15 cellular contexts compared by ENCODE assay signal in the genomic region with DNA sequence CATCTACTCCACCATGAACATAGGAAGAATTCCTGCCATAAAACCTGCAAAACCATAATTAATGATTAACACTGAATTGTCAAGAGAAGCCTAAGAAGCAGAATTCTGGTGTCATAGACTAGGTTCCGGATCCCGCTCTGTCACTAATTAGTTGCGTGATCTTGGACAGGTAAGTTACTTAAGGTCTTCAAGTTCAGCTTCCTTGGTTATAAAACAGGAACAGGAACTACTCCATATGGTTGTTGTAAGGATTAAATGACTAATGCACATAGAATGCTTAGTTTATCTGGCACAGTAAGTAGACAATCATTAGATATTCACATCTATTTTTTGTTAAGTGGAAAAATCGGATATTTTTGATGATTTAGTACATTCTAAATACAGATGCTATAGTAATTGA. TPM values are rescaled to one million over a fixed set of nuclear protein-coding genes. Genes with fewer than 3 reads are reported as not detected.
DNase-seq lines count a peak whose midpoint lies in the region; ATAC-seq, FAIRE-seq and TF ChIP-seq lines count a peak whose summit lies in the region.
"Had no signal": no experiment of that assay in that cellular context is flagged by ENCODE, and none has a peak within 500 bp of the region (broad histone marks: within the 10 kb centered on the region; RNA-seq: fewer than 3 reads in every experiment).

No MANE protein-coding gene starts in this region.

- peaks cover 11% of the 10 kb centered on the region for H4K20me1 ChIP-seq in endothelial cell of umbilical vein (replicated peaks; ENCODE audit: control insufficient read depth, extremely low read depth, insufficient read depth, low read length)

- CTCF ChIA-PET in endothelial cell of umbilical vein (lab: Charles Lee), result interaction anchor here (1.0 to 4.5 kb wide), 6 partner anchors 9 to 124 kb away, joined by 3 to 17 read pairs (median 6); partner anchors contain the start of gene USO1

- no peak overlapping the region for H3K9ac ChIP-seq in endothelial cell of umbilical vein (replicated peaks; ENCODE audit: extremely low read depth, insufficient read depth, low read length)

- no peak for FAIRE-seq in endothelial cell of umbilical vein (lab: Jason Lieb, UNC)

- H2AFZ ChIP-seq in endothelial cell of umbilical vein (ENCODE audit: low read depth, low read length), result no peak overlapping the region

- H3K27ac ChIP-seq in endothelial cell of umbilical vein (ENCODE audit: insufficient read depth, low read depth, low read length), result peak overlapping the region; percentile 11

- peaks cover 63% of the 10 kb centered on the region for H3K79me2 ChIP-seq in endothelial cell of umbilical vein (ENCODE audit: control insufficient read depth, insufficient read depth, low read length)

- no peaks in the 10 kb centered on the region for H3K27me3 Mint-ChIP-seq in activated CD4-positive, alpha-beta T cell treated with anti-CD3 and anti-CD28 coated beads, Interleukin-2, amount 10 ng/mL, durations not matched to agents 24 days and 14 days

- H3K9me3 Mint-ChIP-seq in activated CD4-positive, alpha-beta T cell treated with anti-CD3 and anti-CD28 coated beads, Interleukin-2, amount 10 ng/mL, durations not matched to agents 24 days and 14 days, result no peaks in the 10 kb centered on the region

- H3K4me3 ChIP-seq in endothelial cell of umbilical vein (replicated peaks in 1 of 3; ENCODE audit: insufficient read depth in 1 of 3, low read depth in 1 of 3, low read length in 3 of 3), result no peak overlapping the region
- H3K4me3 ChIP-seq: HAP-1, MG63 had no signal

- peaks cover 6 to 36% of the 10 kb centered on the region in 2 experiments for H3K36me3 ChIP-seq in endothelial cell of umbilical vein (ENCODE audit: control insufficient read depth in 2 of 2, extremely low read depth in 1 of 2, insufficient read depth in 2 of 2, low read length in 2 of 2)

- peaks cover 62% of the 10 kb centered on the region for H3K4me1 Mint-ChIP-seq in activated CD4-positive, alpha-beta T cell treated with anti-CD3 and anti-CD28 coated beads, Interleukin-2, amount 10 ng/mL, durations not matched to agents 24 days and 14 days

- H3K27ac Mint-ChIP-seq in activated CD4-positive, alpha-beta T cell treated with anti-CD3 and anti-CD28 coated beads, Interleukin-2, amount 10 ng/mL, durations not matched to agents 24 days and 14 days, result no peak overlapping the region

- H3K4me3 Mint-ChIP-seq in activated CD4-positive, alpha-beta T cell treated with anti-CD3 and anti-CD28 coated beads, Interleukin-2, amount 10 ng/mL, durations not matched to agents 24 days and 14 days, result peak overlapping the region; percentile 30

- intact Hi-C loops in activated CD4-positive, alpha-beta T cell treated with anti-CD3 and anti-CD28 coated beads, Interleukin-2, amount 10 ng/mL, durations not matched to agents 24 days and 14 days (cut with micrococcal nuclease), result no loop called here
- intact Hi-C loops in endothelial cell of umbilical vein (cut with micrococcal nuclease), result no loop called here

- H3K4me2 ChIP-seq in endothelial cell of umbilical vein (ENCODE audit: insufficient read depth, low read length), result no peak overlapping the region

- DNase-seq in activated CD4-positive, alpha-beta T cell treated with anti-CD3 and anti-CD28 coated beads, Interleukin-2, amount 10 ng/mL, durations not matched to agents 24 days and 14 days, result peak; percentile 50
- no peak for DNase-seq in activated CD4-positive, alpha-beta T cell treated with anti-CD3 and anti-CD28 coated beads, Interleukin-2, amount 50 U/mL, for 1 hour
- DNase-seq in endothelial cell of umbilical vein (ENCODE audit: low read depth, low spot score) (peak; percentile 30), renal cortical epithelial cell (ENCODE audit: low read depth) (peak; percentile 81), SKM-1 treated with dmso at 0.1 percent for 144 hours (lab: John Stamatoyannopoulos, UW; ENCODE audit: unreplicated experiment) (no peak)
- no peak for DNase-seq in stimulated activated naive CD4-positive, alpha-beta T cell treated with Interleukin-2 at 50 U/mL for 16 hours (lab: John Stamatoyannopoulos, UW)
- DNase-seq in stimulated activated CD4-positive, alpha-beta T cell treated with anti-CD3 and anti-CD28 coated beads, Interleukin-4, amount 100 ng/mL, for 24 hours, result no peak
- DNase-seq: anterior cingulate cortex; mesendoderm; MG63; NCI-H2171 treated with DMSO at 0.1 percent for 48 hours; stimulated activated CD4-positive, alpha-beta T cell treated with anti-CD3 and anti-CD28 coated beads, Interleukin-12 subunit alpha, Interleukin-12 subunit beta, amount 100 ng/mL, for 4 hours; trophoblast cell had no signal

- no TSS peak for BruUV-seq in endothelial cell of umbilical vein (replicated peaks; lab: Mats Ljungman, UMichigan)

- peaks cover 59% of the 10 kb centered on the region for H3K36me3 Mint-ChIP-seq in activated CD4-positive, alpha-beta T cell treated with anti-CD3 and anti-CD28 coated beads, Interleukin-2, amount 10 ng/mL, durations not matched to agents 24 days and 14 days (ENCODE audit: low read depth)

- ATAC-seq in SK-N-SH treated with all-trans-retinoic acid at 6 μM for 48 hours, result peak; percentile 63; the same call in 2 of the 3 replicates

- no peaks in the 10 kb centered on the region for H3K9me1 ChIP-seq in endothelial cell of umbilical vein (replicated peaks; ENCODE audit: control insufficient read depth, extremely low read depth, insufficient read depth, low read length)

- H3K4me1 ChIP-seq in endothelial cell of umbilical vein (ENCODE audit: control insufficient read depth, extremely low read depth, insufficient read depth, low read length), result peaks cover 14% of the 10 kb centered on the region

- TF ChIP-seq CTCF in endothelial cell of umbilical vein (IDR thresholded peaks at IDR 0.05; ENCODE audit: extremely low read depth in 1 of 2, insufficient read depth in 1 of 2, low read depth in 1 of 2, low read length in 2 of 2), result no peak

- no peaks in the 10 kb centered on the region for H3K9me3 ChIP-seq in endothelial cell of umbilical vein (replicated peaks; ENCODE audit: control insufficient read depth, insufficient read depth, low read length)
- H3K9me3 ChIP-seq: HAP-1, MG63 had no signal

- POLR2A ChIA-PET in endothelial cell of umbilical vein (lab: Charles Lee), result no interaction called here

- H3K27me3 ChIP-seq in endothelial cell of umbilical vein (ENCODE audit: control insufficient read depth in 2 of 2, insufficient read depth in 2 of 2, low read length in 2 of 2), result no peaks in the 10 kb centered on the region
- H3K27me3 ChIP-seq: MG63 had no signal

- TF ChIP-seq POLR2A in endothelial cell of umbilical vein (IDR thresholded peaks at IDR 0.05; ENCODE audit: low read depth, low read length), result no peak

- dilution Hi-C loops in endothelial cell of umbilical vein (cut with MboI; ENCODE audit: extremely low pct_ligation_motif_present, low sequenced_read_pairs), result no loop called here

TF ChIP-seq in endothelial cell of umbilical vein, 7 proteins besides CTCF, POLR2A, EP300 and RAD21:
- TF ChIP-seq MAX (IDR thresholded peaks at IDR 0.05; ENCODE audit: insufficient read depth, insufficient read length) (no peak), FOS (IDR thresholded peaks at IDR 0.05; ENCODE audit: borderline replicate concordance, insufficient read depth, low read length) (peak; percentile 19), JUN (IDR thresholded peaks at IDR 0.05; ENCODE audit: borderline replicate concordance, insufficient read depth, insufficient read length, low read depth) (peak; percentile 5)

RNA-seq across cellular contexts. Expression of gene G3BP2, which starts 14.3 kb away (rescaled TPM):
- 135 and 146 TPM in 2 replicates for total RNA-seq in activated CD4-positive, alpha-beta T cell treated with anti-CD3 and anti-CD28 coated beads, Interleukin-2, amount 10 ng/mL, durations not matched to agents 24 days and 14 days
- total RNA-seq in endothelial cell of umbilical vein (180 and 194 TPM in 2 replicates), renal cortical epithelial cell (303 and 311 TPM in 2 replicates)
- 39.3 and 61.1 TPM in 2 replicates for polyA plus RNA-seq in endothelial cell of umbilical vein
- 69.4 and 70.4 TPM in 2 replicates for polyA plus RNA-seq in endothelial cell of umbilical vein (2011; cell fraction: cytosol; rRNA removed)
- polyA plus RNA-seq in endothelial cell of umbilical vein (2011; cell fraction: nucleus; rRNA removed), result 59.9 and 70.8 TPM in 2 replicates
- polyA plus RNA-seq in endothelial cell of umbilical vein (2012), result 112 and 140 TPM in 2 replicates
- polyA minus RNA-seq in endothelial cell of umbilical vein, result 89.8 and 95.8 TPM in 2 replicates
- polyA minus RNA-seq in endothelial cell of umbilical vein (2011; cell fraction: cytosol; rRNA and poly(A)+ RNA removed), result 40.7 TPM
- polyA minus RNA-seq in endothelial cell of umbilical vein (2011; cell fraction: nucleus; rRNA and poly(A)+ RNA removed), result 53.6 and 75.2 TPM in 2 replicates

RNA-seq across cellular contexts. Expression of gene CDKL2, which starts 28.6 kb away (rescaled TPM):
- total RNA-seq in activated CD4-positive, alpha-beta T cell treated with anti-CD3 and anti-CD28 coated beads, Interleukin-2, amount 10 ng/mL, durations not matched to agents 24 days and 14 days, result 0.36 TPM in 1 of 2 replicates, not detected in the other
- total RNA-seq in endothelial cell of umbilical vein (0.55 and 0.99 TPM in 2 replicates), renal cortical epithelial cell (7.3 and 15.8 TPM in 2 replicates)
- polyA plus RNA-seq in endothelial cell of umbilical vein, result 0.23 and 0.24 TPM in 2 replicates
- polyA plus RNA-seq in endothelial cell of umbilical vein (2011; cell fraction: cytosol; rRNA removed), result 0.11 and 0.12 TPM in 2 replicates
- polyA plus RNA-seq in endothelial cell of umbilical vein (2011; cell fraction: nucleus; rRNA removed), result 0.34 and 0.37 TPM in 2 replicates
- polyA plus RNA-seq in endothelial cell of umbilical vein (2012), result 0.16 and 0.19 TPM in 2 replicates
- polyA minus RNA-seq in endothelial cell of umbilical vein, result 0.81 and 2.7 TPM in 2 replicates
- polyA minus RNA-seq in endothelial cell of umbilical vein (2011; cell fraction: cytosol; rRNA and poly(A)+ RNA removed), result not detected
- 0.48 and 0.53 TPM in 2 replicates for polyA minus RNA-seq in endothelial cell of umbilical vein (2011; cell fraction: nucleus; rRNA and poly(A)+ RNA removed)

Comparison
In these comparisons a context has a peak if more than half of its experiments do, and no peak if none do; other contexts are left out.
1. DNase-seq: peak in activated CD4-positive, alpha-beta T cell treated with anti-CD3 and anti-CD28 coated beads, Interleukin-2, amount 10 ng/mL, durations not matched to agents 24 days and 14 days (single experiment), endothelial cell of umbilical vein (single experiment) and renal cortical epithelial cell (single experiment); none in activated CD4-positive, alpha-beta T cell treated with anti-CD3 and anti-CD28 coated beads, Interleukin-2, amount 50 U/mL, for 1 hour (single experiment), stimulated activated naive CD4-positive, alpha-beta T cell treated with Interleukin-2 at 50 U/mL for 16 hours (single experiment), stimulated activated CD4-positive, alpha-beta T cell treated with anti-CD3 and anti-CD28 coated beads, Interleukin-4, amount 100 ng/mL, for 24 hours (single experiment) and SKM-1 treated with dmso at 0.1 percent for 144 hours (single experiment).